In genomic region chr2:27829791-27830190, GRCh38 we compare ENCODE assay signal across 18 cellular contexts.
"Had no signal": no experiment of that assay in that cellular context is flagged by ENCODE, and none has a peak within 500 bp of the region (broad histone marks: within the 10 kb centered on the region; RNA-seq: fewer than 3 reads in every experiment).

No MANE protein-coding gene starts in this region.

- ATAC-seq: activated CD4-positive, alpha-beta T cell treated with anti-CD3 and anti-CD28 coated beads for 36 hours; activated CD8-positive, alpha-beta memory T cell treated with anti-CD3 and anti-CD28 coated beads, Interleukin-2, amount 10 ng/mL, durations not matched to agents 7 days and 5 days; foreskin keratinocyte; lower lobe of right lung; natural killer cell; pancreas; right lobe of liver; WTC11 had no signal

- H3K4me1 Mint-ChIP-seq: activated CD4-positive, alpha-beta memory T cell treated with anti-CD3 and anti-CD28 coated beads, Interleukin-2, amount 10 ng/mL, durations not matched to agents 7 days and 5 days; activated CD4-positive, alpha-beta T cell treated with anti-CD3 and anti-CD28 coated beads for 36 hours; activated CD8-positive, alpha-beta memory T cell treated with anti-CD3 and anti-CD28 coated beads, Interleukin-2, amount 10 ng/mL, durations not matched to agents 7 days and 5 days; natural killer cell had no signal

- H3K4me3 Mint-ChIP-seq: activated CD4-positive, alpha-beta memory T cell treated with anti-CD3 and anti-CD28 coated beads, Interleukin-2, amount 10 ng/mL, durations not matched to agents 7 days and 5 days; activated CD4-positive, alpha-beta T cell treated with anti-CD3 and anti-CD28 coated beads for 36 hours; activated CD8-positive, alpha-beta memory T cell treated with anti-CD3 and anti-CD28 coated beads, Interleukin-2, amount 10 ng/mL, durations not matched to agents 7 days and 5 days; activated naive CD8-positive, alpha-beta T cell; endodermal cell; natural killer cell; stimulated activated naive CD8-positive, alpha-beta T cell treated with anti-CD3 and anti-CD28 coated beads, Interleukin-15, Interleukin-2, amounts not matched to agents 100 ng/mL and 50 ng/mL, for 24 hours; type B pancreatic cell; WTC11 had no signal

- H3K9me3 Mint-ChIP-seq: activated CD4-positive, alpha-beta memory T cell treated with anti-CD3 and anti-CD28 coated beads, Interleukin-2, amount 10 ng/mL, durations not matched to agents 7 days and 5 days; natural killer cell; stimulated activated naive CD8-positive, alpha-beta T cell treated with anti-CD3 and anti-CD28 coated beads, Interleukin-15, Interleukin-2, amounts not matched to agents 100 ng/mL and 50 ng/mL, for 24 hours; type B pancreatic cell had no signal

- H3K9me3 ChIP-seq: lower lobe of right lung, pancreas had no signal

- H3K4me1 ChIP-seq: pancreas, right lobe of liver had no signal

- H3K27ac Mint-ChIP-seq: activated CD4-positive, alpha-beta memory T cell treated with anti-CD3 and anti-CD28 coated beads, Interleukin-2, amount 10 ng/mL, durations not matched to agents 7 days and 5 days; activated CD4-positive, alpha-beta T cell treated with anti-CD3 and anti-CD28 coated beads for 36 hours; activated CD8-positive, alpha-beta memory T cell treated with anti-CD3 and anti-CD28 coated beads, Interleukin-2, amount 10 ng/mL, durations not matched to agents 7 days and 5 days; activated naive CD8-positive, alpha-beta T cell; endodermal cell; natural killer cell; stimulated activated naive CD8-positive, alpha-beta T cell treated with anti-CD3 and anti-CD28 coated beads, Interleukin-15, Interleukin-2, amounts not matched to agents 100 ng/mL and 50 ng/mL, for 24 hours; type B pancreatic cell; WTC11 had no signal

- H3K36me3 Mint-ChIP-seq: natural killer cell, type B pancreatic cell had no signal

- DNase-seq: activated CD4-positive, alpha-beta memory T cell treated with anti-CD3 and anti-CD28 coated beads, Interleukin-2, amount 10 ng/mL, durations not matched to agents 7 days and 5 days; activated CD4-positive, alpha-beta T cell treated with anti-CD3 and anti-CD28 coated beads for 36 hours; activated CD8-positive, alpha-beta memory T cell treated with anti-CD3 and anti-CD28 coated beads, Interleukin-2, amount 10 ng/mL, durations not matched to agents 7 days and 5 days; endodermal cell; foreskin keratinocyte; hippocampal formation; lower lobe of right lung; natural killer cell; pancreas; right lobe of liver; small intestine; stimulated activated CD4-positive, alpha-beta T cell treated with anti-CD3 and anti-CD28 coated beads, Interleukin-15, amount 100 ng/mL, for 24 hours; stimulated activated CD4-positive, alpha-beta T cell treated with anti-CD3 and anti-CD28 coated beads, Interleukin-2, amount 100 ng/mL, for 48 hours had no signal

- H3K27ac ChIP-seq: epithelial cell of prostate, foreskin keratinocyte, lower lobe of right lung, pancreas, right lobe of liver had no signal

- H3K27me3 ChIP-seq: foreskin keratinocyte, pancreas, right lobe of liver had no signal

- H3K36me3 ChIP-seq: lower lobe of right lung, pancreas had no signal

- H3K4me3 ChIP-seq: lower lobe of right lung, pancreas, right lobe of liver had no signal

- H3K27me3 Mint-ChIP-seq: activated CD4-positive, alpha-beta memory T cell treated with anti-CD3 and anti-CD28 coated beads, Interleukin-2, amount 10 ng/mL, durations not matched to agents 7 days and 5 days; activated CD4-positive, alpha-beta T cell treated with anti-CD3 and anti-CD28 coated beads for 36 hours; activated CD8-positive, alpha-beta memory T cell treated with anti-CD3 and anti-CD28 coated beads, Interleukin-2, amount 10 ng/mL, durations not matched to agents 7 days and 5 days; activated naive CD8-positive, alpha-beta T cell; stimulated activated naive CD8-positive, alpha-beta T cell treated with anti-CD3 and anti-CD28 coated beads, Interleukin-15, Interleukin-2, amounts not matched to agents 100 ng/mL and 50 ng/mL, for 24 hours; type B pancreatic cell had no signal
